ENCODE assay signal across 17 cellular contexts in genomic region chr3:170256597-170256996, GRCh38. TPM values are rescaled to one million over a fixed set of nuclear protein-coding genes. Genes with fewer than 3 reads are reported as not detected.
DNase-seq lines count a peak whose midpoint lies in the region; ATAC-seq and TF ChIP-seq lines count a peak whose summit lies in the region.
"Had no signal": no experiment of that assay in that cellular context is flagged by ENCODE, and none has a peak within 500 bp of the region (broad histone marks: within the 10 kb centered on the region; RNA-seq: fewer than 3 reads in every experiment).

No MANE protein-coding gene starts in this region.

- peaks cover 6% of the 10 kb centered on the region for H3K36me3 ChIP-seq in GM23338 (ENCODE audit: insufficient read depth)
- peaks cover 0 to 34% of the 10 kb centered on the region in 2 donors for H3K36me3 ChIP-seq in gastroesophageal sphincter
- peaks cover 19% of the 10 kb centered on the region for H3K36me3 ChIP-seq in MG63

- ATAC-seq in activated naive CD4-positive, alpha-beta T cell treated with anti-CD3 and anti-CD28 coated beads, Interleukin-2, amount 50 U/mL, for 72 hours: peak; percentile 25 to 59
- ATAC-seq in GM23338 (no peak), WTC11 (no peak), gastroesophageal sphincter (no peak)
- no peak for ATAC-seq in stimulated activated naive B cell treated with anti-CD40 and anti-IgM and Interleukin-4, amounts not matched to agents 10 μg/mL and 1 μg/mL and 100 μg/mL, for 72 hours (replicated peaks)

- H3F3A ChIP-seq in GM23338 (replicated peaks; ENCODE audit: low read depth): 0 out of 2 replicates have a peak, but pooled peaks cover 5% of the 10 kb centered on the region

- CTCF ChIA-PET in activated naive CD4-positive, alpha-beta T cell treated with anti-CD3 and anti-CD28 coated beads for 36 hours (lab: Charles Lee): no interaction called here
- CTCF ChIA-PET in WTC11 (lab: Charles Lee): no interaction called here

- WGBS in gastroesophageal sphincter (ENCODE audit: low coverage in 1 of 2), 2 donors: 95 to 100% methylated on average over 1 to 3 of the region's 3 CpGs

- H3K4me3 Mint-ChIP-seq in activated naive CD4-positive, alpha-beta T cell treated with anti-CD3 and anti-CD28 coated beads for 36 hours: no peak overlapping the region
- no peak overlapping the region for H3K4me3 Mint-ChIP-seq in GM23338
- no peak overlapping the region for H3K4me3 Mint-ChIP-seq in WTC11
- H3K4me3 Mint-ChIP-seq in stimulated activated naive B cell treated with anti-CD40 and anti-IgM and Interleukin-4, amounts not matched to agents 10 μg/mL and 1 μg/mL and 100 μg/mL, for 72 hours: peak overlapping the region in 1 of 2 donors; percentile 0

- H3K4me1 ChIP-seq in GM23338 (ENCODE audit: insufficient read depth) (peaks cover 15% of the 10 kb centered on the region), gastroesophageal sphincter (no peaks in the 10 kb centered on the region)

- no peak for TF ChIP-seq EP300 in gastroesophageal sphincter (IDR thresholded peaks at IDR 0.05)

- TF ChIP-seq CTCF in GM23338 (conservative IDR thresholded peaks at IDR 0.05; ENCODE audit: low read depth in 2 of 2) (no peak), WTC11 (IDR thresholded peaks at IDR 0.05) (no peak), gastroesophageal sphincter (IDR thresholded peaks at IDR 0.05) (no peak)

- no peaks in the 10 kb centered on the region for H3K27me3 Mint-ChIP-seq in activated naive CD4-positive, alpha-beta T cell treated with anti-CD3 and anti-CD28 coated beads for 36 hours (ENCODE audit: low read depth)
- H3K27me3 Mint-ChIP-seq in GM23338 (ENCODE audit: insufficient read depth, low read depth, poor library complexity) (peaks cover 3% of the 10 kb centered on the region), WTC11 (ENCODE audit: low read depth) (no peaks in the 10 kb centered on the region)
- H3K27me3 Mint-ChIP-seq in stimulated activated naive B cell treated with anti-CD40 and anti-IgM and Interleukin-4, amounts not matched to agents 10 μg/mL and 1 μg/mL and 100 μg/mL, for 72 hours: no peaks in the 10 kb centered on the region
- H3K27me3 Mint-ChIP-seq: CD4-positive, CD25-positive, alpha-beta regulatory T cell had no signal

- no peaks in the 10 kb centered on the region for H3K9me2 ChIP-seq in GM23338 (ENCODE audit: insufficient read depth)

- no peak overlapping the region for H2AFZ ChIP-seq in GM23338

- peaks cover 41% of the 10 kb centered on the region for H3K4me1 Mint-ChIP-seq in activated naive CD4-positive, alpha-beta T cell treated with anti-CD3 and anti-CD28 coated beads for 36 hours (ENCODE audit: low read depth)
- H3K4me1 Mint-ChIP-seq in GM23338 (peaks cover 25% of the 10 kb centered on the region), WTC11 (peaks cover 28% of the 10 kb centered on the region)
- H3K4me1 Mint-ChIP-seq in stimulated activated naive B cell treated with anti-CD40 and anti-IgM and Interleukin-4, amounts not matched to agents 10 μg/mL and 1 μg/mL and 100 μg/mL, for 72 hours: peaks cover 28 to 39% of the 10 kb centered on the region in 2 donors

- no peak for TF ChIP-seq POLR2A in gastroesophageal sphincter (IDR thresholded peaks at IDR 0.05)

- POLR2A ChIA-PET in WTC11 (lab: Charles Lee): no interaction called here

- H3K27me3 ChIP-seq in GM23338 (ENCODE audit: insufficient read depth) (no peaks in the 10 kb centered on the region), gastroesophageal sphincter (no peaks in the 10 kb centered on the region), MG63 (no peaks in the 10 kb centered on the region)

- no peak for DNase-seq in activated naive CD4-positive, alpha-beta T cell treated with anti-CD3 and anti-CD28 coated beads, Interleukin-2, amount 50 U/mL, for 72 hours (ENCODE audit: low spot score in 2 of 2)
- DNase-seq in activated naive CD4-positive, alpha-beta T cell treated with anti-CD3 and anti-CD28 coated beads for 36 hours: no peak
- DNase-seq in GM23338 (ENCODE audit: low spot score) (no peak), WTC11 (ENCODE audit: low spot score) (no peak), hypothalamus (lab: John Stamatoyannopoulos, UW) (no peak), MG63 (no peak)
- no peak for DNase-seq in stimulated activated naive B cell treated with anti-CD40 and anti-IgM and Interleukin-4, amounts not matched to agents 10 μg/mL and 1 μg/mL and 100 μg/mL, for 72 hours
- DNase-seq: ACHN; CD4-positive, CD25-positive, alpha-beta regulatory T cell; DMS53; HCEC 1CT; KG1; NCI-H1105; NCI-H1694 treated with DMSO at 0.1 percent for 48 hours; NCI-H774; SIG-M5 had no signal

- H3K27ac Mint-ChIP-seq in activated naive CD4-positive, alpha-beta T cell treated with anti-CD3 and anti-CD28 coated beads, Interleukin-2, amount 50 U/mL, for 72 hours: peak overlapping the region; percentile 89 to 95
- no peak overlapping the region for H3K27ac Mint-ChIP-seq in activated naive CD4-positive, alpha-beta T cell treated with anti-CD3 and anti-CD28 coated beads for 36 hours
- no peak overlapping the region for H3K27ac Mint-ChIP-seq in GM23338
- H3K27ac Mint-ChIP-seq in WTC11: peak overlapping the region; percentile 35
- H3K27ac Mint-ChIP-seq in stimulated activated naive B cell treated with anti-CD40 and anti-IgM and Interleukin-4, amounts not matched to agents 10 μg/mL and 1 μg/mL and 100 μg/mL, for 72 hours: peak overlapping the region; percentile 63
- H3K27ac Mint-ChIP-seq: CD4-positive, CD25-positive, alpha-beta regulatory T cell had no signal

- no peak overlapping the region for H3K4me3 ChIP-seq in GM23338
- no peak overlapping the region for H3K4me3 ChIP-seq in gastroesophageal sphincter
- no peak overlapping the region for H3K4me3 ChIP-seq in MG63

- peaks cover 6 to 10% of the 10 kb centered on the region in 2 donors for H3K9me3 Mint-ChIP-seq in activated naive CD4-positive, alpha-beta T cell treated with anti-CD3 and anti-CD28 coated beads, Interleukin-2, amount 50 U/mL, for 72 hours
- H3K9me3 Mint-ChIP-seq in activated naive CD4-positive, alpha-beta T cell treated with anti-CD3 and anti-CD28 coated beads for 36 hours: peaks cover 11% of the 10 kb centered on the region
- H3K9me3 Mint-ChIP-seq in GM23338: peaks cover 2% of the 10 kb centered on the region; the same call in 1 of the 3 replicates
- peaks cover 8% of the 10 kb centered on the region for H3K9me3 Mint-ChIP-seq in WTC11
- H3K9me3 Mint-ChIP-seq in stimulated activated naive B cell treated with anti-CD40 and anti-IgM and Interleukin-4, amounts not matched to agents 10 μg/mL and 1 μg/mL and 100 μg/mL, for 72 hours: peaks cover 5 to 6% of the 10 kb centered on the region in 2 donors

- intact Hi-C loops in activated naive CD4-positive, alpha-beta T cell treated with anti-CD3 and anti-CD28 coated beads for 36 hours (cut with micrococcal nuclease): loop anchor here (5.0 kb wide), 3 partner anchors 159 to 494 kb away; no protein-coding TSS in a partner anchor

- peaks cover 19 to 44% of the 10 kb centered on the region in 2 donors for H3K36me3 Mint-ChIP-seq in activated naive CD4-positive, alpha-beta T cell treated with anti-CD3 and anti-CD28 coated beads, Interleukin-2, amount 50 U/mL, for 72 hours
- peaks cover 39% of the 10 kb centered on the region for H3K36me3 Mint-ChIP-seq in activated naive CD4-positive, alpha-beta T cell treated with anti-CD3 and anti-CD28 coated beads for 36 hours (ENCODE audit: low read depth)
- H3K36me3 Mint-ChIP-seq in GM23338 (ENCODE audit: low read depth) (peaks cover 43% of the 10 kb centered on the region), WTC11 (peaks cover 50% of the 10 kb centered on the region)
- peaks cover 40 to 51% of the 10 kb centered on the region in 2 donors for H3K36me3 Mint-ChIP-seq in stimulated activated naive B cell treated with anti-CD40 and anti-IgM and Interleukin-4, amounts not matched to agents 10 μg/mL and 1 μg/mL and 100 μg/mL, for 72 hours

- no peak overlapping the region for H3K4me2 ChIP-seq in GM23338

- no peaks in the 10 kb centered on the region for H3K9me3 ChIP-seq in gastroesophageal sphincter
- peaks cover 5% of the 10 kb centered on the region for H3K9me3 ChIP-seq in MG63

- peaks cover 10% of the 10 kb centered on the region for H4K20me1 ChIP-seq in GM23338 (replicated peaks; ENCODE audit: insufficient read depth)

- peaks cover 71% of the 10 kb centered on the region for H3K79me2 ChIP-seq in GM23338 (replicated peaks; ENCODE audit: insufficient read depth)

- H3K27ac ChIP-seq in GM23338 (ENCODE audit: low read depth) (peak overlapping the region; percentile 5; the same call in 1 of the 2 replicates), gastroesophageal sphincter (no peak overlapping the region)

TF ChIP-seq in GM23338, 12 proteins besides CTCF, POLR2A, EP300 and RAD21 (continues in another document):
- TF ChIP-seq JUNB (IDR thresholded peaks at IDR 0.05; ENCODE audit: unreplicated experiment): no peak

RNA-seq across cellular contexts. Expression of gene PRKCI, which starts 34.4 kb away (rescaled TPM):
- total RNA-seq in activated naive CD4-positive, alpha-beta T cell treated with anti-CD3 and anti-CD28 coated beads, Interleukin-2, amount 50 U/mL, for 72 hours: 10 to 100 TPM; 24.5 to 34.0 TPM
- total RNA-seq in activated naive CD4-positive, alpha-beta T cell treated with anti-CD3 and anti-CD28 coated beads for 36 hours: 10 to 100 TPM; 20.8 to 23.0 TPM
- 119 and 124 TPM in 2 replicates for total RNA-seq in GM23338 (2014; rRNA removed; shearing (Covaris generic))
- 47.5 and 58.0 TPM in 2 replicates for polyA plus RNA-seq in GM23338 (2016; fragmentation: Nextera tagmentation; extraction: Ambion mirVana)
- total RNA-seq in WTC11 (2021) (79.1 to 90.6 TPM (median 87.4 TPM) in 3 replicates), gastroesophageal sphincter (10 to 100 TPM; 41.9 to 69.0 (median 45.3) TPM)
- total RNA-seq in MG63 (2014; rRNA removed; shearing (Covaris generic); ENCODE audit: low replicate concordance): 34.6 and 40.2 TPM in 2 replicates

Comparison
In these comparisons a context has a peak if more than half of its experiments do, and no peak if none do; other contexts are left out.
1. H3K27ac Mint-ChIP-seq: peak in activated naive CD4-positive, alpha-beta T cell treated with anti-CD3 and anti-CD28 coated beads, Interleukin-2, amount 50 U/mL, for 72 hours (2 of 2), WTC11 (single experiment) and stimulated activated naive B cell treated with anti-CD40 and anti-IgM and Interleukin-4, amounts not matched to agents 10 μg/mL and 1 μg/mL and 100 μg/mL, for 72 hours (single experiment); none in activated naive CD4-positive, alpha-beta T cell treated with anti-CD3 and anti-CD28 coated beads for 36 hours (single experiment) and GM23338 (single experiment).
2. ATAC-seq: peak in activated naive CD4-positive, alpha-beta T cell treated with anti-CD3 and anti-CD28 coated beads, Interleukin-2, amount 50 U/mL, for 72 hours (2 of 2); none in GM23338 (single experiment), WTC11 (single experiment), stimulated activated naive B cell treated with anti-CD40 and anti-IgM and Interleukin-4, amounts not matched to agents 10 μg/mL and 1 μg/mL and 100 μg/mL, for 72 hours (0 of 2) and gastroesophageal sphincter (single experiment).